In the genomic region with DNA sequence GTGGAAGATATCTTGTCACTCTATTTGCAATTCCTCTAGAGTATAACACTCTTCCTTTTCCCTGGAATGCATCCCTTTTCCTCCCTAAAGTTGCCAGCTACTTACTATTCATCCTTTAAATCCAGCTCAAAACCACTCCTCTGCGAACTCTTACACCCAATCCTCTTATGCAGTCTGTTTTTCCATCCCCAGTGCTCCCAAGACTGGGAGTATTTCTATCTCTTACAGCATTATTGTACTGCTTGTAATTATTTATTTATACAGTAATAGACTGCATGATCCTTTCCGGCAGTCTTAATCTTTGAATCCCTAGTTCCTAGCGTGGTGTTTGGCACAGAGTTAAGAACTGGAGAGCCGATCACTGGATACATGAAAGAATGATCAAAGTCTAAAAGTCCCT, we compare ENCODE assay signal across 16 cellular contexts. TPM values are rescaled to one million over a fixed set of nuclear protein-coding genes. Genes with fewer than 3 reads are reported as not detected.
DNase-seq lines count a peak whose midpoint lies in the region; ATAC-seq and TF ChIP-seq lines count a peak whose summit lies in the region.
"Had no signal": no experiment of that assay in that cellular context is flagged by ENCODE, and none has a peak within 500 bp of the region (broad histone marks: within the 10 kb centered on the region; RNA-seq: fewer than 3 reads in every experiment).

No MANE protein-coding gene starts in this region.

- H3K79me1 ChIP-seq in mesenchymal stem cell (replicated peaks; ENCODE audit: low read length, poor library complexity, severe bottlenecking) = no peaks in the 10 kb centered on the region

- ATAC-seq in natural killer cell = no peak
- no peak for ATAC-seq in natural killer cell treated with Interleukin-12 subunit alpha and Interleukin-12 subunit beta and Interleukin-15 and Interleukin-18, amount 100 ng/mL, for 72 hours
- ATAC-seq in HG02798 (IDR thresholded peaks at IDR 0.05; ENCODE audit: poor library complexity, unreplicated experiment) = no peak
- ATAC-seq: GM23338 had no signal

- H2BK12ac ChIP-seq in mesenchymal stem cell (ENCODE audit: low read length in 2 of 2) = no peak overlapping the region

- H3K23ac ChIP-seq in mesenchymal stem cell (ENCODE audit: low read length in 2 of 2) = no peak overlapping the region

- no peak overlapping the region for H3K18ac ChIP-seq in mesenchymal stem cell (ENCODE audit: low read depth in 1 of 2, low read length in 2 of 2)

- no peak overlapping the region for H4K8ac ChIP-seq in mesenchymal stem cell (ENCODE audit: low read length)

- TF ChIP-seq CTCF in natural killer cell (IDR thresholded peaks at IDR 0.05) (no peak), brain (conservative IDR thresholded peaks at IDR 0.05) (no peak)

- no peaks in the 10 kb centered on the region for H3K9me3 Mint-ChIP-seq in natural killer cell
- H3K9me3 Mint-ChIP-seq in natural killer cell treated with Interleukin-12 subunit alpha and Interleukin-12 subunit beta and Interleukin-15 and Interleukin-18, amount 100 ng/mL, for 72 hours = no peaks in the 10 kb centered on the region
- H3K9me3 Mint-ChIP-seq in brain = no peaks in the 10 kb centered on the region
- H3K9me3 Mint-ChIP-seq: GM23338 had no signal

- no peak overlapping the region for H3K4ac ChIP-seq in mesenchymal stem cell (ENCODE audit: low read depth in 1 of 2, low read length in 2 of 2)

- H3K4me2 ChIP-seq in mesenchymal stem cell (ENCODE audit: low read length, poor library complexity, severe bottlenecking) = no peak overlapping the region
- H3K4me2 ChIP-seq: GM23338 had no signal

- no peak overlapping the region for H2AFZ ChIP-seq in mesenchymal stem cell (ENCODE audit: low read depth, low read length)
- H2AFZ ChIP-seq: GM23338 had no signal

- no peak overlapping the region for H3K27ac ChIP-seq in mesenchymal stem cell (ENCODE audit: low read length, poor library complexity, severe bottlenecking)

- no peak for DNase-seq in natural killer cell
- no peak for DNase-seq in natural killer cell treated with Interleukin-12 subunit alpha and Interleukin-12 subunit beta and Interleukin-15 and Interleukin-18, amount 100 ng/mL, for 72 hours (ENCODE audit: low spot score)
- no peak for DNase-seq in mesenchymal stem cell
- no peak for DNase-seq in NCI-H446 treated with DMSO at 0.1 percent for 48 hours (lab: John Stamatoyannopoulos, UW)
- DNase-seq in NCI-H748 treated with DMSO at 0.1 percent for 48 hours (lab: John Stamatoyannopoulos, UW) = no peak
- no peak for DNase-seq in MV-4-11 (lab: John Stamatoyannopoulos, UW)
- DNase-seq: GF-D8, KBM-7, NCI-H1092, NCI-H1694, NCI-H2107, NCI-H226, SHP77 treated with DMSO at 0.1 percent for 48 hours had no signal

- H3K27ac Mint-ChIP-seq in natural killer cell (no peak overlapping the region), brain (peak overlapping the region in 3 of 5 experiments; percentile 23 to 95 (median 28))
- no peak overlapping the region for H3K27ac Mint-ChIP-seq in natural killer cell treated with Interleukin-12 subunit alpha and Interleukin-12 subunit beta and Interleukin-15 and Interleukin-18, amount 100 ng/mL, for 72 hours
- H3K27ac Mint-ChIP-seq: GM23338 had no signal

- no peak overlapping the region for H2BK15ac ChIP-seq in mesenchymal stem cell (ENCODE audit: low read depth, poor library complexity, severe bottlenecking)

- H3K27me3 Mint-ChIP-seq in natural killer cell (ENCODE audit: low read depth in 2 of 2) (peaks cover 9 to 21% of the 10 kb centered on the region in 2 donors), brain (peaks cover 14% of the 10 kb centered on the region)
- H3K27me3 Mint-ChIP-seq in natural killer cell treated with Interleukin-12 subunit alpha and Interleukin-12 subunit beta and Interleukin-15 and Interleukin-18, amount 100 ng/mL, for 72 hours = peaks cover 21 to 27% of the 10 kb centered on the region in 2 donors

- no peaks in the 10 kb centered on the region for H3K27me3 ChIP-seq in mesenchymal stem cell (ENCODE audit: control insufficient read depth in 1 of 2, insufficient read depth in 1 of 2, low read length in 2 of 2)

- intact Hi-C loops in natural killer cell (cut with micrococcal nuclease) = no loop called here

- H3K4me3 Mint-ChIP-seq in natural killer cell (peak overlapping the region; percentile 36), brain (peak overlapping the region; percentile 14 to 74 (median 51))
- H3K4me3 Mint-ChIP-seq in natural killer cell treated with Interleukin-12 subunit alpha and Interleukin-12 subunit beta and Interleukin-15 and Interleukin-18, amount 100 ng/mL, for 72 hours = no peak overlapping the region
- H3K4me3 Mint-ChIP-seq: GM23338 had no signal

- H2BK5ac ChIP-seq in mesenchymal stem cell (ENCODE audit: low read depth, low read length, poor library complexity, severe bottlenecking) = no peak overlapping the region

- H4K91ac ChIP-seq in mesenchymal stem cell (ENCODE audit: low read length) = no peak overlapping the region

- H3K4me1 ChIP-seq in mesenchymal stem cell (ENCODE audit: control insufficient read depth, insufficient read depth, low read depth, low read length) = no peaks in the 10 kb centered on the region

- H3K9me3 ChIP-seq in mesenchymal stem cell (ENCODE audit: control insufficient read depth, low read length) = no peaks in the 10 kb centered on the region

- no peak overlapping the region for H2AK5ac ChIP-seq in mesenchymal stem cell (ENCODE audit: low read length, severe bottlenecking)

- H3K36me3 ChIP-seq in mesenchymal stem cell (ENCODE audit: control insufficient read depth in 1 of 2, insufficient read depth in 2 of 2, low read depth in 1 of 2, low read length in 2 of 2) = peaks cover 0 to 4% of the 10 kb centered on the region in 2 experiments

- peak overlapping the region; percentile 49 for H3K9ac ChIP-seq in mesenchymal stem cell (ENCODE audit: low read length)

- WGBS in mesenchymal stem cell = 96% methylated on average over 4 of the region's 4 CpGs

- H3K4me1 Mint-ChIP-seq in natural killer cell (peaks cover 6% of the 10 kb centered on the region in 2 donors), brain (peaks cover 23% of the 10 kb centered on the region)
- peaks cover 5% of the 10 kb centered on the region in 2 donors for H3K4me1 Mint-ChIP-seq in natural killer cell treated with Interleukin-12 subunit alpha and Interleukin-12 subunit beta and Interleukin-15 and Interleukin-18, amount 100 ng/mL, for 72 hours (ENCODE audit: low read depth in 2 of 2)

- H3K4me3 ChIP-seq in mesenchymal stem cell (ENCODE audit: insufficient read depth in 1 of 2, low read depth in 1 of 2, low read length in 2 of 2) = no peak overlapping the region
- H3K4me3 ChIP-seq: GM23338 had no signal

- H3K36me3 Mint-ChIP-seq in natural killer cell (no peaks in the 10 kb centered on the region), brain (no peaks in the 10 kb centered on the region)
- no peaks in the 10 kb centered on the region for H3K36me3 Mint-ChIP-seq in natural killer cell treated with Interleukin-12 subunit alpha and Interleukin-12 subunit beta and Interleukin-15 and Interleukin-18, amount 100 ng/mL, for 72 hours

- no peak overlapping the region for H3K14ac ChIP-seq in mesenchymal stem cell (ENCODE audit: low read length in 2 of 2)

- no peak overlapping the region for H2BK120ac ChIP-seq in mesenchymal stem cell (ENCODE audit: low read depth, low read length)

RNA-seq across cellular contexts. Expression of a gene that starts 2.9 kb away (rescaled TPM):
- under 1 TPM; 0.10 to 0.49 (median 0.16) TPM for total RNA-seq in natural killer cell
- total RNA-seq in natural killer cell treated with Interleukin-12 subunit alpha and Interleukin-12 subunit beta and Interleukin-15 and Interleukin-18, amount 100 ng/mL, for 72 hours = 1 to 10 TPM in 1 of 2 donors, under 1 TPM in 1; 0.19 to 1.0 TPM
- polyA plus RNA-seq in brain (ENCODE audit: insufficient read depth, low read depth, low replicate concordance) = 13.4 TPM
- 10.1 TPM for polyA plus RNA-seq in mesenchymal stem cell (2013, experiment 1 of 2)
- polyA plus RNA-seq in mesenchymal stem cell (2013, experiment 2 of 2) = 9.9 TPM

Comparison
In these comparisons a context has a peak if more than half of its experiments do, and no peak if none do; other contexts are left out.
1. H3K27ac Mint-ChIP-seq: peak in brain (3 of 5); none in natural killer cell (0 of 2) and natural killer cell treated with Interleukin-12 subunit alpha and Interleukin-12 subunit beta and Interleukin-15 and Interleukin-18, amount 100 ng/mL, for 72 hours (0 of 2).